Comparison of ENCODE assay signal across 23 cellular contexts in genomic region chr22:49614966-49615965, GRCh38.
A peak's percentile ranks its signal among the peaks of the same experiment; 100 is the strongest.
DNase-seq lines count a peak whose midpoint lies in the region; ATAC-seq, FAIRE-seq and TF ChIP-seq lines count a peak whose summit lies in the region.
"Had no signal": no experiment of that assay in that cellular context is flagged by ENCODE, and none has a peak within 500 bp of the region (broad histone marks: within the 10 kb centered on the region; RNA-seq: fewer than 3 reads in every experiment).

No MANE protein-coding gene starts in this region.

- peak; percentile 86 for FAIRE-seq in urothelium cell line (lab: Jason Lieb, UNC)
- FAIRE-seq: D721Med, GM12892, GM18507 had no signal

- ATAC-seq in left ventricle myocardium superior (no peak), Right ventricle myocardium inferior (no peak), sciatic nerve (no peak)

- WGBS in neuronal stem cell (ENCODE audit: extremely low coverage in 2 of 2, insufficient read length in 2 of 2, insufficient replicate concordance in 1 of 2), 2 donors, result no CpG with 5 or more reads among the region's 77 CpGs

- intact Hi-C loops in left ventricle myocardium superior (cut with micrococcal nuclease) (no loop called here), Right ventricle myocardium inferior (cut with DNase I) (no loop called here), sciatic nerve (cut with DNase I) (no loop called here)

- H3K36me3 ChIP-seq in neuronal stem cell (replicated peaks in 1 of 2; ENCODE audit: control insufficient read depth in 2 of 2, insufficient read depth in 2 of 2, low read length in 2 of 2), result no peaks in the 10 kb centered on the region

- no peak overlapping the region for H2BK5ac ChIP-seq in neuronal stem cell (ENCODE audit: low read length)

- peaks cover 13% of the 10 kb centered on the region for H3K9me3 Mint-ChIP-seq in chondrocyte (ENCODE audit: low read depth)

- H3K4me2 ChIP-seq in neuronal stem cell (ENCODE audit: insufficient read depth, low read length, poor library complexity, severe bottlenecking), result no peak overlapping the region
- H3K4me2 ChIP-seq: GM23338 had no signal

- H4K8ac ChIP-seq in neuronal stem cell (ENCODE audit: low read depth, low read length), result no peak overlapping the region

- DNase-seq in left ventricle myocardium superior (peak; percentile 24), Right ventricle myocardium inferior (ENCODE audit: missing footprints) (no peak), chondrocyte (ENCODE audit: low spot score) (peak; percentile 87), neuronal stem cell (ENCODE audit: low spot score) (no peak), urothelium cell line (ENCODE audit: low spot score) (no peak), sciatic nerve (ENCODE audit: low spot score) (no peak), A172 (ENCODE audit: low spot score) (no peak)
- DNase-seq: ACHN, C1 segment of cervical spinal cord, HCEC 1CT, IMR-90, Karpas-422, NCI-H1417 treated with DMSO at 0.1 percent for 48 hours, NCI-H187 treated with DMSO at 0.1 percent for 48 hours, NCI-H2227 treated with DMSO at 0.1 percent for 48 hours, NCI-H510A treated with DMSO at 0.1 percent for 48 hours, NCI-H82 had no signal

- no peak overlapping the region for H3K27ac ChIP-seq in neuronal stem cell (replicated peaks; ENCODE audit: low read length)
- H3K27ac ChIP-seq: HL-60, RWPE1 had no signal

- no peaks in the 10 kb centered on the region for H3K4me1 ChIP-seq in neuronal stem cell (ENCODE audit: control insufficient read depth in 2 of 2, insufficient read depth in 1 of 2, low read depth in 1 of 2, low read length in 2 of 2)

- no peak for TF ChIP-seq CTCF in chondrocyte (IDR thresholded peaks at IDR 0.05)

- H3K27ac Mint-ChIP-seq in chondrocyte (ENCODE audit: unreplicated experiment), result no peak overlapping the region
- H3K27ac Mint-ChIP-seq: GM23338 had no signal

- H2AFZ ChIP-seq in neuronal stem cell (ENCODE audit: low read length), result no peak overlapping the region
- H2AFZ ChIP-seq: GM23338 had no signal

- no peaks in the 10 kb centered on the region for H3K79me1 ChIP-seq in neuronal stem cell (ENCODE audit: low read depth, low read length)

- no peaks in the 10 kb centered on the region for H3K4me1 Mint-ChIP-seq in chondrocyte (ENCODE audit: low read depth)
- H3K4me1 Mint-ChIP-seq: GM23338 had no signal

- H3K9me3 ChIP-seq in neuronal stem cell (replicated peaks in 1 of 2; ENCODE audit: control insufficient read depth in 2 of 2, insufficient read depth in 1 of 2, low read depth in 1 of 2, low read length in 2 of 2), result peaks cover 0 to 15% of the 10 kb centered on the region in 2 donors

- no peak overlapping the region for H3K9ac ChIP-seq in neuronal stem cell (ENCODE audit: low read depth, low read length, poor library complexity)

- no peak overlapping the region for H3K4me3 Mint-ChIP-seq in chondrocyte (ENCODE audit: unreplicated experiment)
- H3K4me3 Mint-ChIP-seq: GM23338 had no signal

- H3K18ac ChIP-seq in neuronal stem cell (ENCODE audit: low read length), result no peak overlapping the region

- no peak overlapping the region for H2BK120ac ChIP-seq in neuronal stem cell (ENCODE audit: low read depth, low read length)

- H2BK12ac ChIP-seq in neuronal stem cell (ENCODE audit: low read length), result no peak overlapping the region

- no peak overlapping the region for H3K14ac ChIP-seq in neuronal stem cell (ENCODE audit: low read length)

- H2BK15ac ChIP-seq in neuronal stem cell (ENCODE audit: low read length), result peak overlapping the region; percentile 58

- peak overlapping the region in 1 of 2 donors; percentile 32 for H3K4me3 ChIP-seq in neuronal stem cell (ENCODE audit: low read length in 2 of 2)
- H3K4me3 ChIP-seq: GM23338 had no signal

- peaks cover 18% of the 10 kb centered on the region for H3K27me3 Mint-ChIP-seq in chondrocyte (ENCODE audit: low read depth)

- no peak overlapping the region for H4K91ac ChIP-seq in neuronal stem cell (ENCODE audit: low read depth, low read length, poor library complexity)

- peak overlapping the region; percentile 66 for H3K4ac ChIP-seq in neuronal stem cell (ENCODE audit: low read length)

- H2AK5ac ChIP-seq in neuronal stem cell (ENCODE audit: low read depth, low read length), result no peak overlapping the region

- peaks cover 0 to 23% (median 0%) of the 10 kb centered on the region in 3 experiments for H3K27me3 ChIP-seq in neuronal stem cell (ENCODE audit: control insufficient read depth in 3 of 3, insufficient read depth in 3 of 3, low read depth in 1 of 3, low read length in 3 of 3)

- H3K36me3 Mint-ChIP-seq in chondrocyte (ENCODE audit: low read depth), result no peaks in the 10 kb centered on the region

- H3K23ac ChIP-seq in neuronal stem cell (ENCODE audit: low read depth, low read length, poor library complexity), result peak overlapping the region; percentile 31

Comparison
In these comparisons a context has a peak if more than half of its experiments do, and no peak if none do; other contexts are left out.
1. DNase-seq: peak in left ventricle myocardium superior (single experiment) and chondrocyte (single experiment); none in Right ventricle myocardium inferior (single experiment), neuronal stem cell (single experiment), urothelium cell line (single experiment), sciatic nerve (single experiment) and A172 (single experiment).